Comparison of ENCODE assay signal across 2 cellular contexts in the genomic region with DNA sequence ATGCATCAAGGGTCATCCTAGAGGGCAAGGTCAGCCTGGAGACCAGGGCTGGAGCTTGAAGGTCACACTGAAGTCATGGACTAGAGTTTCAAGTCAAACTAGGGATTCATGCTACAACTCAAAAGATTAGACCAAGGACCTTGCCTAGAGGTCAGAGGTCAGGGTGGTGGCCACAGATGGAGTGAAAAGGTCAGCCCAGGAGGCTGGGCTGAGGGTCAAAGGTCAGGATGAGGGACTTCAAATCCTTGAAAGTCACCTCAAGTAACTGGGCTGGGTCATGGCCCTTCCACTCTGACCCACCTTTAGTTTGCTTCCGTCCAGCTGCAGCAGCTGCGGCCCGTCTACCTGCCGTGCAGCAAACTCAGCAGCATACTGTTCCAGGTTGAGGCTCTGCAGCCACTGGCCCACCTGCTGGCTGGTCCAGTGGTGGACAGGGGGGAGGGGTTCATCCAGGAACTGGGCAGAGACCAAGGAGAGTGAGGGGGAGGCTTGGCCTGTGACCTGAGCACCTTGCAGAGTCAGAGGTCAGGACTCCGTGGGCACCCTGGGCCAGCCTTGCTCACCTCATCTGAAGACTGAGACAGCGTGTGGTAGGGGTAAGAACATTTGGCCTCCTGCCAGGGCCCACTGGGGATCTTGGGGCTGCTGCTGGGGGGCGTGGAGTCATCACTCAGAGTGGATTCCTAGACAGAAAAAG.
TF ChIP-seq lines count a peak whose summit lies in the region.

No MANE protein-coding gene starts in this region.

TF ChIP-seq in IMR-90, 13 proteins besides CTCF, POLR2A, EP300 and RAD21:
- TF ChIP-seq BHLHE40 (IDR thresholded peaks at IDR 0.05; ENCODE audit: low read depth, low read length) (no peak), RFX5 (IDR thresholded peaks at IDR 0.05; ENCODE audit: low read depth, low read length) (no peak), USF2 (IDR thresholded peaks at IDR 0.05; ENCODE audit: low read depth, low read length) (no peak), SMC3 (IDR thresholded peaks at IDR 0.05; ENCODE audit: low read depth, low read length) (no peak), RCOR1 (IDR thresholded peaks at IDR 0.05; ENCODE audit: insufficient replicate concordance, low read length) (no peak), FOS (IDR thresholded peaks at IDR 0.05; ENCODE audit: low read depth, low read length) (no peak), NFE2L2 (IDR thresholded peaks at IDR 0.05; ENCODE audit: low read depth, low read length) (no peak), MAZ (IDR thresholded peaks at IDR 0.05; ENCODE audit: borderline replicate concordance, low read depth, low read length) (no peak), CHD1 (IDR thresholded peaks at IDR 0.05; ENCODE audit: low read depth, low read length) (no peak)
- TF ChIP-seq, protein P1, sequence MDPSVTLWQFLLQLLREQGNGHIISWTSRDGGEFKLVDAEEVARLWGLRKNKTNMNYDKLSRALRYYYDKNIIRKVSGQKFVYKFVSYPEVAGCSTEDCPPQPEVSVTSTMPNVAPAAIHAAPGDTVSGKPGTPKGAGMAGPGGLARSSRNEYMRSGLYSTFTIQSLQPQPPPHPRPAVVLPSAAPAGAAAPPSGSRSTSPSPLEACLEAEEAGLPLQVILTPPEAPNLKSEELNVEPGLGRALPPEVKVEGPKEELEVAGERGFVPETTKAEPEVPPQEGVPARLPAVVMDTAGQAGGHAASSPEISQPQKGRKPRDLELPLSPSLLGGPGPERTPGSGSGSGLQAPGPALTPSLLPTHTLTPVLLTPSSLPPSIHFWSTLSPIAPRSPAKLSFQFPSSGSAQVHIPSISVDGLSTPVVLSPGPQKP (IDR thresholded peaks at IDR 0.05; ENCODE audit: borderline replicate concordance, low read depth, low read length) = no peak

TF ChIP-seq in GM12878, 131 proteins besides CTCF, POLR2A, EP300 and RAD21:
- peak; percentile 25; the same call in 1 of the 2 replicates for TF ChIP-seq NR2C1 (IDR thresholded peaks at IDR 0.05)
- peak; percentile 71; the same call in 1 of the 2 replicates for TF ChIP-seq NR2F1 (conservative IDR thresholded peaks at IDR 0.05)
- TF ChIP-seq, protein P2, sequence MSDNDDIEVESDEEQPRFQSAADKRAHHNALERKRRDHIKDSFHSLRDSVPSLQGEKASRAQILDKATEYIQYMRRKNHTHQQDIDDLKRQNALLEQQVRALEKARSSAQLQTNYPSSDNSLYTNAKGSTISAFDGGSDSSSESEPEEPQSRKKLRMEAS (IDR thresholded peaks at IDR 0.05; ENCODE audit: low read depth, low read length) = no peak
